In genomic region chr2:205481861-205482260, GRCh38 we compare ENCODE assay signal across 2 cellular contexts.
TF ChIP-seq lines count a peak whose summit lies in the region.

No MANE protein-coding gene starts in this region.

TF ChIP-seq in GM23338, 12 proteins besides CTCF, POLR2A, EP300 and RAD21 (continued from another document):
- TF ChIP-seq REST (IDR thresholded peaks at IDR 0.05; ENCODE audit: unreplicated experiment) (no peak), EZH2 (IDR thresholded peaks at IDR 0.05; ENCODE audit: low read depth, unreplicated experiment) (no peak), ETS1 (IDR thresholded peaks at IDR 0.05) (no peak), POLR2AphosphoS5 (IDR thresholded peaks at IDR 0.05; ENCODE audit: low read depth) (no peak)
TF ChIP-seq in GM23338: peak in this region for 0.

TF ChIP-seq in neural cell, 6 proteins besides CTCF, POLR2A, EP300 and RAD21 (continued from another document):
- TF ChIP-seq REST (IDR thresholded peaks at IDR 0.05; ENCODE audit: borderline replicate concordance) = no peak
- no peak for TF ChIP-seq MXI1 (conservative IDR thresholded peaks at IDR 0.05; ENCODE audit: poor library complexity, severe bottlenecking)
- no peak for TF ChIP-seq SMC3 (conservative IDR thresholded peaks at IDR 0.05; ENCODE audit: poor library complexity)
- TF ChIP-seq EZH2 (IDR thresholded peaks at IDR 0.05; ENCODE audit: borderline replicate concordance, insufficient read depth, low read length, poor library complexity, severe bottlenecking) = no peak
- TF ChIP-seq POLR2AphosphoS5 (IDR thresholded peaks at IDR 0.05) = no peak
